8 cellular contexts compared by ENCODE assay signal in the genomic region with DNA sequence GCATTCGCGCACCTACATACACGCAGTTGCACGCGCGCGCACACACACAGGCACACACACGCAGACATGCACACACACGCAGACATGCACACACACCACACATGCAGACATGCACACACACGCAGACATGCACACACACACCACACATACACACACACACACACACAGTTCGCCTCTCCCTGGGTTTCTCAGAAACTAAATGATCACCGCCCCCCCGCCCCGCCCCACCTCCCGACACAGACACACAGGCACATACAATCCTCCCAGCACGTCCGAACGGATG. TPM values are rescaled to one million over a fixed set of nuclear protein-coding genes. Genes with fewer than 3 reads are reported as not detected.
DNase-seq lines count a peak whose midpoint lies in the region; ATAC-seq and TF ChIP-seq lines count a peak whose summit lies in the region.

No MANE protein-coding gene starts in this region.

- TF ChIP-seq CTCF in right atrium auricular region (IDR thresholded peaks at IDR 0.05) (no peak), smooth muscle cell (IDR thresholded peaks at IDR 0.05; ENCODE audit: borderline replicate concordance, insufficient read depth, poor library complexity, severe bottlenecking) (no peak)

- H3K9ac ChIP-seq in HUES6 (ENCODE audit: low read length) (peak overlapping the region; percentile 72), smooth muscle cell (ENCODE audit: low read depth) (no peak overlapping the region)

- peak overlapping the region; percentile 73 for H3K4me3 ChIP-seq in HUES6 (ENCODE audit: low read depth, low read length)
- H3K4me3 ChIP-seq in right atrium auricular region = peak overlapping the region; percentile 67 to 87
- peak overlapping the region; percentile 68 for H3K4me3 ChIP-seq in smooth muscle cell

- H4K20me1 ChIP-seq in smooth muscle cell (ENCODE audit: low read depth) = peaks cover 25% of the 10 kb centered on the region

- peak overlapping the region; percentile 88 for H2AFZ ChIP-seq in smooth muscle cell (ENCODE audit: low read depth)

- ATAC-seq in GM18909 (IDR thresholded peaks at IDR 0.05; ENCODE audit: poor library complexity, unreplicated experiment) = no peak

- no peaks in the 10 kb centered on the region for H3K9me3 ChIP-seq in HUES6 (ENCODE audit: control insufficient read depth, insufficient read depth, low read depth, low read length)
- no peaks in the 10 kb centered on the region for H3K9me3 ChIP-seq in right atrium auricular region
- H3K9me3 ChIP-seq in smooth muscle cell (replicated peaks; ENCODE audit: low read depth) = no peaks in the 10 kb centered on the region

- H3K4me1 ChIP-seq in HUES6 (ENCODE audit: control insufficient read depth, insufficient read depth, low read length) (peaks cover 26% of the 10 kb centered on the region), right atrium auricular region (peaks cover 0 to 46% of the 10 kb centered on the region in 2 donors), smooth muscle cell (ENCODE audit: low read depth) (peaks cover 22% of the 10 kb centered on the region)

- whole genome bisulfite sequencing in smooth muscle cell (ENCODE audit: low lambda C conversion rate) = 4% methylated on average over 17 of the region's 18 CpGs

- DNase-seq in activated T-helper 1 cell treated with Interleukin-2 at 50 U/mL for 16 hours (ENCODE audit: low read depth) (peak; percentile 22), right atrium auricular region (ENCODE audit: low spot score) (no peak), smooth muscle cell (lab: John Stamatoyannopoulos, UW; ENCODE audit: unreplicated experiment) (no peak), hippocampal formation (lab: John Stamatoyannopoulos, UW) (no peak), NCI-H1048 (lab: John Stamatoyannopoulos, UW) (no peak), DMS79 (lab: John Stamatoyannopoulos, UW) (no peak)

- H3K79me2 ChIP-seq in smooth muscle cell (ENCODE audit: low read depth) = no peaks in the 10 kb centered on the region

- H3K27ac ChIP-seq in HUES6 (ENCODE audit: low read depth, low read length) (no peak overlapping the region), right atrium auricular region (peak overlapping the region; percentile 76 to 91), smooth muscle cell (ENCODE audit: low read depth) (no peak overlapping the region)

- peak overlapping the region; percentile 92 for H3K4me2 ChIP-seq in smooth muscle cell

- H3K27me3 ChIP-seq in HUES6 (ENCODE audit: control insufficient read depth, insufficient read depth, low read length) (peaks cover 48% of the 10 kb centered on the region), right atrium auricular region (no peaks in the 10 kb centered on the region), smooth muscle cell (ENCODE audit: low read depth) (peaks cover 59% of the 10 kb centered on the region)

- H3K36me3 ChIP-seq in HUES6 (ENCODE audit: control insufficient read depth, insufficient read depth, low read length) (no peaks in the 10 kb centered on the region), right atrium auricular region (peaks cover 6% of the 10 kb centered on the region), smooth muscle cell (ENCODE audit: low read depth) (no peaks in the 10 kb centered on the region)

- H3F3A ChIP-seq in smooth muscle cell (ENCODE audit: low read depth) = no peaks in the 10 kb centered on the region

RNA-seq across cellular contexts. Expression of gene EPHA4, which starts 1.1 kb away (rescaled TPM):
- total RNA-seq in right atrium auricular region (100 to 1,000 TPM in 1 of 2 donors, 10 to 100 TPM in 1; 74.2 to 107 TPM), smooth muscle cell (34.1 and 48.3 TPM in 2 replicates)
- 2.8 and 9.3 TPM in 2 replicates for polyA plus RNA-seq in smooth muscle cell

Comparison
In these comparisons a context has a peak if more than half of its experiments do, and no peak if none do; other contexts are left out.
1. H3K27ac ChIP-seq: peak in right atrium auricular region (2 of 2); none in HUES6 (single experiment) and smooth muscle cell (single experiment).
2. Peak in every context shown above with its lines, with median percentiles within 50 percentile points of each other: H3K4me3 ChIP-seq.